ENCODE assay signal across 1 cellular context in the genomic region with DNA sequence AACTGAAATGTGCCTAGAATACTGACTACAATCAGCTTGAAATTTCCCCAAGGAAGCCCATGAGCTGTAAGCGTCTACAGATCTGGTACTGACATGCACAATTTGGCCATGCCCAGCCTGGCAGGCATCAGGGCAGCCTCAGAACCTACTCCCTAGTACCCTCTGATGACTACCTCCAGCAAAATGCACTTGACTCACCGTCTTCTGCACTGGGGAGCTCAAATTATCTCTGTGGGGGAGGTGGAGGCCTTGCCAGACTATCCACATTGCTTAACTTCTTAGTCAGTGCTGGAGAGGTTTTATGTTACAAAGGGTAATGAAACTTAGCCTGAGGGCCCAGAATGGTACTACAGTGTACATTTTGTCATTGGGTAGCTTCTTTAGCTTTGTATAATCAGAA.
TF ChIP-seq lines count a peak whose summit lies in the region.

No MANE protein-coding gene starts in this region.

TF ChIP-seq in GM23338, 12 proteins besides CTCF, POLR2A, EP300 and RAD21 (continued from another document):
- TF ChIP-seq, protein P1, sequence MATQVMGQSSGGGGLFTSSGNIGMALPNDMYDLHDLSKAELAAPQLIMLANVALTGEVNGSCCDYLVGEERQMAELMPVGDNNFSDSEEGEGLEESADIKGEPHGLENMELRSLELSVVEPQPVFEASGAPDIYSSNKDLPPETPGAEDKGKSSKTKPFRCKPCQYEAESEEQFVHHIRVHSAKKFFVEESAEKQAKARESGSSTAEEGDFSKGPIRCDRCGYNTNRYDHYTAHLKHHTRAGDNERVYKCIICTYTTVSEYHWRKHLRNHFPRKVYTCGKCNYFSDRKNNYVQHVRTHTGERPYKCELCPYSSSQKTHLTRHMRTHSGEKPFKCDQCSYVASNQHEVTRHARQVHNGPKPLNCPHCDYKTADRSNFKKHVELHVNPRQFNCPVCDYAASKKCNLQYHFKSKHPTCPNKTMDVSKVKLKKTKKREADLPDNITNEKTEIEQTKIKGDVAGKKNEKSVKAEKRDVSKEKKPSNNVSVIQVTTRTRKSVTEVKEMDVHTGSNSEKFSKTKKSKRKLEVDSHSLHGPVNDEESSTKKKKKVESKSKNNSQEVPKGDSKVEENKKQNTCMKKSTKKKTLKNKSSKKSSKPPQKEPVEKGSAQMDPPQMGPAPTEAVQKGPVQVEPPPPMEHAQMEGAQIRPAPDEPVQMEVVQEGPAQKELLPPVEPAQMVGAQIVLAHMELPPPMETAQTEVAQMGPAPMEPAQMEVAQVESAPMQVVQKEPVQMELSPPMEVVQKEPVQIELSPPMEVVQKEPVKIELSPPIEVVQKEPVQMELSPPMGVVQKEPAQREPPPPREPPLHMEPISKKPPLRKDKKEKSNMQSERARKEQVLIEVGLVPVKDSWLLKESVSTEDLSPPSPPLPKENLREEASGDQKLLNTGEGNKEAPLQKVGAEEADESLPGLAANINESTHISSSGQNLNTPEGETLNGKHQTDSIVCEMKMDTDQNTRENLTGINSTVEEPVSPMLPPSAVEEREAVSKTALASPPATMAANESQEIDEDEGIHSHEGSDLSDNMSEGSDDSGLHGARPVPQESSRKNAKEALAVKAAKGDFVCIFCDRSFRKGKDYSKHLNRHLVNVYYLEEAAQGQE (IDR thresholded peaks at IDR 0.05; ENCODE audit: unreplicated experiment) = no peak
